In genomic region chr7:121343302-121343701, GRCh38 we compare ENCODE assay signal across 26 cellular contexts. TPM values are rescaled to one million over a fixed set of nuclear protein-coding genes. Genes with fewer than 3 reads are reported as not detected.
A peak's percentile ranks its signal among the peaks of the same experiment; 100 is the strongest.
DNase-seq lines count a peak whose midpoint lies in the region; ATAC-seq, FAIRE-seq and TF ChIP-seq lines count a peak whose summit lies in the region.
"Had no signal": no experiment of that assay in that cellular context is flagged by ENCODE, and none has a peak within 500 bp of the region (broad histone marks: within the 10 kb centered on the region; RNA-seq: fewer than 3 reads in every experiment).

No MANE protein-coding gene starts in this region.

- H3K27ac Mint-ChIP-seq in activated CD4-positive, alpha-beta T cell treated with anti-CD3 and anti-CD28 coated beads, Interleukin-2, amount 10 ng/mL, durations not matched to agents 7 days and 5 days, result no peak overlapping the region
- no peak overlapping the region for H3K27ac Mint-ChIP-seq in activated CD8-positive, alpha-beta memory T cell treated with anti-CD3 and anti-CD28 coated beads, Interleukin-2, amount 10 ng/mL, durations not matched to agents 7 days and 5 days
- H3K27ac Mint-ChIP-seq: CD4-positive, alpha-beta T cell had no signal

- CTCF ChIA-PET in activated CD4-positive, alpha-beta T cell treated with anti-CD3 and anti-CD28 coated beads, Interleukin-2, amount 10 ng/mL, durations not matched to agents 7 days and 5 days (lab: Charles Lee), result no interaction called here
- CTCF ChIA-PET in activated CD8-positive, alpha-beta memory T cell treated with anti-CD3 and anti-CD28 coated beads, Interleukin-2, amount 10 ng/mL, durations not matched to agents 7 days and 5 days (lab: Charles Lee), result no interaction called here

- DNase-seq in HCEC 1CT (peak; percentile 48), bronchial epithelial cell (ENCODE audit: low read depth) (peak; percentile 11), kidney epithelial cell (ENCODE audit: low read depth) (peak; percentile 9), renal cortical epithelial cell (ENCODE audit: low read depth) (peak; percentile 67), DMS 273 treated with DMSO at 0.1 percent for 48 hours (lab: John Stamatoyannopoulos, UW) (no peak), NCI-H2107 treated with DMSO at 0.1 percent for 48 hours (lab: John Stamatoyannopoulos, UW; ENCODE audit: unreplicated experiment) (no peak)
- DNase-seq in activated CD4-positive, alpha-beta T cell treated with anti-CD3 and anti-CD28 coated beads, Interleukin-2, amount 10 ng/mL, durations not matched to agents 7 days and 5 days, result no peak
- DNase-seq in activated CD8-positive, alpha-beta memory T cell treated with anti-CD3 and anti-CD28 coated beads, Interleukin-2, amount 10 ng/mL, durations not matched to agents 7 days and 5 days, result no peak
- DNase-seq: CD4-positive, alpha-beta T cell; COR-L47; DMS79 treated with DMSO at 0.1 percent for 48 hours; KBM-7; NCI-H1092; NCI-H1436; NCI-H187 treated with DMSO at 0.1 percent for 48 hours; NCI-H2171; NCI-H345; NCI-H524; NCI-H774; NK-92 treated with Interleukin-12 subunit alpha and Interleukin-12 subunit beta, amount 100 ng/mL, for 24 hours had no signal

- no peak overlapping the region for H3K4me3 ChIP-seq in bronchial epithelial cell (ENCODE audit: low read depth, low read length)
- no peak overlapping the region for H3K4me3 ChIP-seq in kidney epithelial cell (ENCODE audit: low read depth, low read length)

- no peaks in the 10 kb centered on the region for H3K4me1 Mint-ChIP-seq in activated CD4-positive, alpha-beta T cell treated with anti-CD3 and anti-CD28 coated beads, Interleukin-2, amount 10 ng/mL, durations not matched to agents 7 days and 5 days
- H3K4me1 Mint-ChIP-seq in activated CD8-positive, alpha-beta memory T cell treated with anti-CD3 and anti-CD28 coated beads, Interleukin-2, amount 10 ng/mL, durations not matched to agents 7 days and 5 days, result no peaks in the 10 kb centered on the region

- H3K9me3 Mint-ChIP-seq in activated CD4-positive, alpha-beta T cell treated with anti-CD3 and anti-CD28 coated beads, Interleukin-2, amount 10 ng/mL, durations not matched to agents 7 days and 5 days, result no peaks in the 10 kb centered on the region
- H3K9me3 Mint-ChIP-seq in activated CD8-positive, alpha-beta memory T cell treated with anti-CD3 and anti-CD28 coated beads, Interleukin-2, amount 10 ng/mL, durations not matched to agents 7 days and 5 days (ENCODE audit: low read depth), result no peaks in the 10 kb centered on the region
- H3K9me3 Mint-ChIP-seq: CD4-positive, alpha-beta T cell had no signal

- H3K36me3 ChIP-seq in bronchial epithelial cell (ENCODE audit: control insufficient read depth, insufficient read depth, low read length) (peaks cover 3% of the 10 kb centered on the region), kidney epithelial cell (ENCODE audit: control insufficient read depth, insufficient read depth, low read length) (peaks cover 1% of the 10 kb centered on the region)

- no peak overlapping the region for H3K4me3 Mint-ChIP-seq in activated CD4-positive, alpha-beta T cell treated with anti-CD3 and anti-CD28 coated beads, Interleukin-2, amount 10 ng/mL, durations not matched to agents 7 days and 5 days
- no peak overlapping the region for H3K4me3 Mint-ChIP-seq in activated CD8-positive, alpha-beta memory T cell treated with anti-CD3 and anti-CD28 coated beads, Interleukin-2, amount 10 ng/mL, durations not matched to agents 7 days and 5 days
- H3K4me3 Mint-ChIP-seq: CD4-positive, alpha-beta T cell had no signal

- no peak for FAIRE-seq in bronchial epithelial cell (lab: Jason Lieb, UNC)
- FAIRE-seq: GM12891 had no signal

- H3K27me3 Mint-ChIP-seq in activated CD4-positive, alpha-beta T cell treated with anti-CD3 and anti-CD28 coated beads, Interleukin-2, amount 10 ng/mL, durations not matched to agents 7 days and 5 days, result no peaks in the 10 kb centered on the region
- H3K27me3 Mint-ChIP-seq in activated CD8-positive, alpha-beta memory T cell treated with anti-CD3 and anti-CD28 coated beads, Interleukin-2, amount 10 ng/mL, durations not matched to agents 7 days and 5 days, result no peaks in the 10 kb centered on the region
- H3K27me3 Mint-ChIP-seq: CD4-positive, alpha-beta T cell had no signal

- H3K27me3 ChIP-seq in bronchial epithelial cell (ENCODE audit: control insufficient read depth, insufficient read depth, low read length), result no peaks in the 10 kb centered on the region
- no peaks in the 10 kb centered on the region for H3K27me3 ChIP-seq in kidney epithelial cell (ENCODE audit: control insufficient read depth, insufficient read depth, low read length)

- peaks cover 6% of the 10 kb centered on the region for H3K36me3 Mint-ChIP-seq in activated CD4-positive, alpha-beta T cell treated with anti-CD3 and anti-CD28 coated beads, Interleukin-2, amount 10 ng/mL, durations not matched to agents 7 days and 5 days (ENCODE audit: low read depth)
- H3K36me3 Mint-ChIP-seq in activated CD8-positive, alpha-beta memory T cell treated with anti-CD3 and anti-CD28 coated beads, Interleukin-2, amount 10 ng/mL, durations not matched to agents 7 days and 5 days, result peaks cover 35% of the 10 kb centered on the region

- no peak for ATAC-seq in activated CD8-positive, alpha-beta memory T cell treated with anti-CD3 and anti-CD28 coated beads, Interleukin-2, amount 10 ng/mL, durations not matched to agents 7 days and 5 days
- ATAC-seq: Panc1, SK-N-SH treated with all-trans-retinoic acid at 6 μM for 48 hours had no signal

- POLR2A ChIA-PET in activated CD4-positive, alpha-beta T cell treated with anti-CD3 and anti-CD28 coated beads, Interleukin-2, amount 10 ng/mL, durations not matched to agents 7 days and 5 days (lab: Charles Lee), result no interaction called here

- no peak for TF ChIP-seq CTCF in bronchial epithelial cell (IDR thresholded peaks at IDR 0.05; ENCODE audit: insufficient read depth, low read length, severe bottlenecking)
- TF ChIP-seq CTCF in kidney epithelial cell (IDR thresholded peaks at IDR 0.05; ENCODE audit: insufficient read depth, low read length, poor library complexity, severe bottlenecking), result no peak

RNA-seq across cellular contexts. Expression of gene WNT16, which starts 14.5 kb away (rescaled TPM):
- total RNA-seq in bronchial epithelial cell (not detected in 2 replicates), kidney epithelial cell (not detected in 2 replicates), renal cortical epithelial cell (0.30 TPM in 1 of 2 replicates, not detected in the other)
- not detected for total RNA-seq in activated CD4-positive, alpha-beta T cell treated with anti-CD3 and anti-CD28 coated beads, Interleukin-2, amount 10 ng/mL, durations not matched to agents 7 days and 5 days
- total RNA-seq in activated CD8-positive, alpha-beta memory T cell treated with anti-CD3 and anti-CD28 coated beads, Interleukin-2, amount 10 ng/mL, durations not matched to agents 7 days and 5 days, result not detected
- total RNA-seq: A673; CD4-positive, alpha-beta T cell; G401; H4 had no signal

RNA-seq across cellular contexts. Expression of gene FAM3C, which starts 52.8 kb away (rescaled TPM):
- 41.9 and 42.6 TPM in 2 replicates for total RNA-seq in bronchial epithelial cell
- 73.1 and 89.7 TPM in 2 replicates for total RNA-seq in kidney epithelial cell
- 92.6 and 203 TPM in 2 replicates for total RNA-seq in renal cortical epithelial cell
- total RNA-seq in activated CD4-positive, alpha-beta T cell treated with anti-CD3 and anti-CD28 coated beads, Interleukin-2, amount 10 ng/mL, durations not matched to agents 7 days and 5 days, result 10 to 100 TPM; 12.2 to 15.6 TPM
- 10 to 100 TPM; 50.3 to 96.0 TPM for total RNA-seq in activated CD8-positive, alpha-beta memory T cell treated with anti-CD3 and anti-CD28 coated beads, Interleukin-2, amount 10 ng/mL, durations not matched to agents 7 days and 5 days

Comparison
In these comparisons a context has a peak if more than half of its experiments do, and no peak if none do; other contexts are left out.
1. DNase-seq: peak in HCEC 1CT (single experiment), bronchial epithelial cell (single experiment), kidney epithelial cell (single experiment) and renal cortical epithelial cell (single experiment); none in DMS 273 treated with DMSO at 0.1 percent for 48 hours (single experiment), NCI-H2107 treated with DMSO at 0.1 percent for 48 hours (single experiment), activated CD4-positive, alpha-beta T cell treated with anti-CD3 and anti-CD28 coated beads, Interleukin-2, amount 10 ng/mL, durations not matched to agents 7 days and 5 days (single experiment) and activated CD8-positive, alpha-beta memory T cell treated with anti-CD3 and anti-CD28 coated beads, Interleukin-2, amount 10 ng/mL, durations not matched to agents 7 days and 5 days (single experiment).